Comparison of ENCODE assay signal across 16 cellular contexts in genomic region chr12:42741771-42742510, GRCh38.
DNase-seq lines count a peak whose midpoint lies in the region; ATAC-seq lines count a peak whose summit lies in the region.
"Had no signal": no experiment of that assay in that cellular context is flagged by ENCODE, and none has a peak within 500 bp of the region (broad histone marks: within the 10 kb centered on the region; RNA-seq: fewer than 3 reads in every experiment).

No MANE protein-coding gene starts in this region.

- no peak overlapping the region for H3K27ac ChIP-seq in right cardiac atrium (ENCODE audit: low read length)
- H3K27ac ChIP-seq: neutrophil had no signal

- H3K27me3 ChIP-seq in right cardiac atrium (ENCODE audit: control insufficient read depth, insufficient read depth) = no peaks in the 10 kb centered on the region
- H3K27me3 ChIP-seq: neutrophil had no signal

- intact Hi-C loops in Right ventricle myocardium inferior (cut with DNase I) (loop anchor here (5.0 kb wide), 1 partner anchor 40 kb away; no protein-coding TSS in a partner anchor), right cardiac atrium (cut with DNase I) (no loop called here), left ventricle myocardium superior (cut with micrococcal nuclease) (no loop called here)

- ATAC-seq in Right ventricle myocardium inferior (peak; percentile 52), right cardiac atrium (no peak), left ventricle myocardium superior (peak; percentile 78)
- ATAC-seq: activated CD8-positive, alpha-beta memory T cell treated with anti-CD3 and anti-CD28 coated beads, Interleukin-2, amount 10 ng/mL, durations not matched to agents 7 days and 5 days; activated naive CD8-positive, alpha-beta T cell treated with anti-CD3 and anti-CD28 coated beads, Interleukin-2, amount 50 U/mL, for 24 hours; HepG2; stimulated activated effector memory CD8-positive, alpha-beta T cell treated with anti-CD3 and anti-CD28 coated beads, Interleukin-12 subunit alpha, Interleukin-12 subunit beta, amount 100 ng/mL, for 72 hours had no signal

- H3K4me3 ChIP-seq in right cardiac atrium (ENCODE audit: low read length) = no peak overlapping the region

- 39% methylated on average over 7 of the region's 7 CpGs for WGBS in right cardiac atrium

- H3K4me1 ChIP-seq in right cardiac atrium (ENCODE audit: control insufficient read depth, insufficient read depth, low read length) = peaks cover 11% of the 10 kb centered on the region

- peaks cover 3% of the 10 kb centered on the region for H3K9me3 ChIP-seq in right cardiac atrium (ENCODE audit: control insufficient read depth, low read length)
- H3K9me3 ChIP-seq: neutrophil had no signal

- DNase-seq in Right ventricle myocardium inferior (ENCODE audit: missing footprints) (no peak), right cardiac atrium (no peak), astrocyte of the hippocampus (ENCODE audit: low read depth, low spot score) (peak; percentile 64), left ventricle myocardium superior (no peak), germinal center (ENCODE audit: low spot score) (no peak), putamen (ENCODE audit: low spot score) (no peak), GF-D8 (lab: John Stamatoyannopoulos, UW) (no peak)
- no peak for DNase-seq in NK-92 treated with Interleukin-12 subunit alpha and Interleukin-12 subunit beta, amount 100 ng/mL, for 24 hours (lab: John Stamatoyannopoulos, UW)
- DNase-seq: 8988T; activated CD8-positive, alpha-beta memory T cell treated with anti-CD3 and anti-CD28 coated beads, Interleukin-2, amount 10 ng/mL, durations not matched to agents 7 days and 5 days; activated naive CD8-positive, alpha-beta T cell treated with anti-CD3 and anti-CD28 coated beads, Interleukin-2, amount 50 U/mL, for 24 hours; DMS79 treated with DMSO at 0.1 percent for 48 hours; NCI-H187 had no signal

Comparison
In these comparisons a context has a peak if more than half of its experiments do, and no peak if none do; other contexts are left out.
1. ATAC-seq: peak in Right ventricle myocardium inferior (single experiment) and left ventricle myocardium superior (single experiment); none in right cardiac atrium (0 of 2).